ENCODE assay signal across 7 cellular contexts in the genomic region with DNA sequence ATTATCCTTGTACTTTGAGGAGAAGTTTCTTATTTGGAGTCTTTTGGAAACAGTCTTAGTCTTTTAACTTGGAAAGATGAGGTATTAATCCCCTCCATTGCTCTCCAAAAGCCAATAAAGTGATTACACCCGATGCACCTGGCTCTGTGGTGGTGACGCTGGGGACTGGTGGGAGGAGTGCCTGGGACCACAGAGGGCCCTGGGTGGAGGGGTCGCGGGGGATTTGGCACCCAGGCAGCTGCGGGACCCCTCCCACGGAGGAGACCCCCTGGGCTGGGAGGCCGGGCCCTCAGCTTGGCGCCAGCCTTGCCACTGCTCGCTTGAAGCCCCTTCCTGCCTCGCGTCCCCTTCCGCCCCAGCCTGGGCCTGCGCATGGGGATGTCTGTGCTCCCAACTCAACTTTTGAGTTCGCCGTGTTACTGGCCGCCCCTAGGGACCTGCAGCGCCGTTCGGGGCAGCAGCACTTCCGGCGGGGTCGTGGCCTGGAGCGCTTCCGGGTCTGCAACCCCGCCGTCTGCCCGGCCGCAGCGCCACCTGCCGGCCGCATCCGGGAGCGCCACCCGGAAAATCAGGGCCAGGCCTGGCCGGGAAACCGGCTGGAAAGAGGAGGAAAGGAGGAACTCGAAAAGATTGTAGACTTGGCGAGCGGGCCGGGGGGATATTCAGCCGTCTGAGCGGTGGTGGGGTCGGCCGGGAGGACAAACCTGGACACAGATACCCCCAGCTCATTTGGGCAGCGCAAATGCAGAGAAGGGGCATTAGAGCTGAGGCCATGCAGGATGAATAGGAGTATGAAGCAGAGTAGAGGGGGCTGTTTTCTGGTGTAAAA. TPM values are rescaled to one million over a fixed set of nuclear protein-coding genes. Genes with fewer than 3 reads are reported as not detected.
DNase-seq lines count a peak whose midpoint lies in the region; ATAC-seq, FAIRE-seq and TF ChIP-seq lines count a peak whose summit lies in the region.

No MANE protein-coding gene starts in this region.

- no peak for FAIRE-seq in urothelium cell line (lab: Jason Lieb, UNC)

- peaks cover 16% of the 10 kb centered on the region for H3K4me1 ChIP-seq in parathyroid adenoma

- H3K27me3 ChIP-seq in parathyroid adenoma (ENCODE audit: control insufficient read depth, insufficient read depth, low read length), result no peaks in the 10 kb centered on the region

- H3K36me3 ChIP-seq in KOPT-K1 (ENCODE audit: insufficient read depth, low read length), result peaks cover 52% of the 10 kb centered on the region
- no peaks in the 10 kb centered on the region for H3K36me3 ChIP-seq in parathyroid adenoma (ENCODE audit: control insufficient read depth, insufficient read depth, low read length)

- H3K9me3 ChIP-seq in KOPT-K1 (ENCODE audit: insufficient read depth, low read length, poor library complexity, severe bottlenecking) (no peaks in the 10 kb centered on the region), parathyroid adenoma (ENCODE audit: control insufficient read depth, low read length) (no peaks in the 10 kb centered on the region)

- H3K79me2 ChIP-seq in parathyroid adenoma, result peaks cover 29% of the 10 kb centered on the region

- no peak overlapping the region for H3K4me3 ChIP-seq in parathyroid adenoma (ENCODE audit: low read depth, low read length)

- H3K9ac ChIP-seq in parathyroid adenoma, result no peak overlapping the region

- H3K27ac ChIP-seq in KOPT-K1 (ENCODE audit: low read depth, low read length, poor library complexity, severe bottlenecking) (peak overlapping the region; percentile 87), parathyroid adenoma (peak overlapping the region; percentile 46)

- H2AFZ ChIP-seq in parathyroid adenoma, result no peak overlapping the region

- peak; percentile 85 for DNase-seq in SK-N-DZ (ENCODE audit: low spot score)
- DNase-seq in activated naive CD4-positive, alpha-beta T cell treated with anti-CD3 and anti-CD28 coated beads, Interleukin-2, amount 50 U/mL, for 16 hours, result peak; percentile 76
- peak; percentile 88 for DNase-seq in Right ventricle myocardium inferior (ENCODE audit: missing footprints)
- peak; percentile 85 for DNase-seq in urothelium cell line (ENCODE audit: low spot score)

- H3K4me2 ChIP-seq in parathyroid adenoma (ENCODE audit: low read length), result peak overlapping the region; percentile 52

- intact Hi-C loops in Right ventricle myocardium inferior (cut with DNase I), result loop anchor here (1.0 to 2.0 kb wide), 4 partner anchors 37 to 119 kb away; a partner anchor contains a TSS

- ATAC-seq in GM18502 (IDR thresholded peaks at IDR 0.05; ENCODE audit: poor library complexity, unreplicated experiment) (peak; percentile 25), Right ventricle myocardium inferior (peak; percentile 7)

- peak; percentile 95 for TF ChIP-seq CTCF in parathyroid adenoma (IDR thresholded peaks at IDR 0.05)

RNA-seq across cellular contexts. Expression of a gene that starts 8.4 kb away (rescaled TPM):
- not detected in 2 replicates for polyA plus RNA-seq in SK-N-DZ (2014; cell fraction: cytosol; rRNA removed)
- polyA plus RNA-seq in SK-N-DZ (2014; cell fraction: nucleus; rRNA removed), result not detected in 2 replicates
- total RNA-seq in Right ventricle myocardium inferior, result 0.68 TPM

RNA-seq across cellular contexts. Expression of a gene that starts 17.4 kb away (rescaled TPM):
- polyA plus RNA-seq in SK-N-DZ (2014; cell fraction: cytosol; rRNA removed), result 8.7 and 19.3 TPM in 2 replicates
- polyA plus RNA-seq in SK-N-DZ (2014; cell fraction: nucleus; rRNA removed), result 9.6 and 14.3 TPM in 2 replicates
- total RNA-seq in Right ventricle myocardium inferior, result not detected

RNA-seq across cellular contexts. Expression of a gene that starts 24.4 kb away (rescaled TPM):
- 11.5 and 13.5 TPM in 2 replicates for polyA plus RNA-seq in SK-N-DZ (2014; cell fraction: cytosol; rRNA removed)
- 285 and 416 TPM in 2 replicates for polyA plus RNA-seq in SK-N-DZ (2014; cell fraction: nucleus; rRNA removed)
- total RNA-seq in Right ventricle myocardium inferior, result 0.89 TPM

RNA-seq across cellular contexts. Expression of a gene that starts 34.4 kb away (rescaled TPM):
- polyA plus RNA-seq in SK-N-DZ (2014; cell fraction: cytosol; rRNA removed), result not detected in 2 replicates
- not detected in 2 replicates for polyA plus RNA-seq in SK-N-DZ (2014; cell fraction: nucleus; rRNA removed)
- not detected for total RNA-seq in Right ventricle myocardium inferior

RNA-seq across cellular contexts. Expression of a gene that starts 36.9 kb away (rescaled TPM):
- 29.1 and 36.1 TPM in 2 replicates for polyA plus RNA-seq in SK-N-DZ (2014; cell fraction: cytosol; rRNA removed)
- 112 and 117 TPM in 2 replicates for polyA plus RNA-seq in SK-N-DZ (2014; cell fraction: nucleus; rRNA removed)
- total RNA-seq in Right ventricle myocardium inferior, result 30.3 TPM
